Comparison of ENCODE assay signal across 1 cellular context in the genomic region with DNA sequence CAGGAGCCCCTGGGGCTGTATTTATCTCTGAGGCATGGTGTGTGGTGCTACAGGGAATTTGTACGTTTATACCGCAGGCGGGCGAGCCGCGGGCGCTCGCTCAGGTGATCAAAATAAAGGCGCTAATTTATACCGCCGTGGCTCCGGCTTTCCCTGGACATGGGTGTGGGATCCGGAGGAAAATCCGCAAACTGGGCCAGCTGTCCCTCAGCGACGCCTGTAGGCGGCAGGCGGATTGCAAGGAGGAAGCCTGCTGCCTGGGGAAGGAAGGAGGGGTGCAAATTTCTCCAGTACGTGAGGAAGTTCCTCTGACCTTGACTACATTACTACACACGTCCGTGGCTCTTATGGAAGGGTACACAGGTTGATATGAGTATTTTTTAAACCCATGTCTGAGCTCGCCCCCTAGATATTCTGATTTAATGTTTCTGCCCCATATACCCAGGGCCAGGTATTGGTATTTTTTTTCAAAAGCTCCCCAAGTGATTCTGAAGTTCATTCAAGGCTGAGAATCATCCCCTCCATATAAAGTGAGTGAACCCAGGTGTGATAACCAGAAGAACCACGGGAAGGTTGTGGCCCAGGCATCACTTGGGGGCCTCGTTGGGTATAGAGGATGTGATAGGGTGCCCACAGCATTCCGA.
TF ChIP-seq lines count a peak whose summit lies in the region.

No MANE protein-coding gene starts in this region.

TF ChIP-seq in HCT116, 20 proteins besides CTCF, POLR2A, EP300 and RAD21 (continued from another document):
- TF ChIP-seq, protein P1, sequence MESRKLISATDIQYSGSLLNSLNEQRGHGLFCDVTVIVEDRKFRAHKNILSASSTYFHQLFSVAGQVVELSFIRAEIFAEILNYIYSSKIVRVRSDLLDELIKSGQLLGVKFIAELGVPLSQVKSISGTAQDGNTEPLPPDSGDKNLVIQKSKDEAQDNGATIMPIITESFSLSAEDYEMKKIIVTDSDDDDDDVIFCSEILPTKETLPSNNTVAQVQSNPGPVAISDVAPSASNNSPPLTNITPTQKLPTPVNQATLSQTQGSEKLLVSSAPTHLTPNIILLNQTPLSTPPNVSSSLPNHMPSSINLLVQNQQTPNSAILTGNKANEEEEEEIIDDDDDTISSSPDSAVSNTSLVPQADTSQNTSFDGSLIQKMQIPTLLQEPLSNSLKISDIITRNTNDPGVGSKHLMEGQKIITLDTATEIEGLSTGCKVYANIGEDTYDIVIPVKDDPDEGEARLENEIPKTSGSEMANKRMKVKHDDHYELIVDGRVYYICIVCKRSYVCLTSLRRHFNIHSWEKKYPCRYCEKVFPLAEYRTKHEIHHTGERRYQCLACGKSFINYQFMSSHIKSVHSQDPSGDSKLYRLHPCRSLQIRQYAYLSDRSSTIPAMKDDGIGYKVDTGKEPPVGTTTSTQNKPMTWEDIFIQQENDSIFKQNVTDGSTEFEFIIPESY (IDR thresholded peaks at IDR 0.05; ENCODE audit: extremely low read depth, insufficient replicate concordance, low read length), result no peak
